12 cellular contexts compared by ENCODE assay signal in genomic region chr19:3642987-3643386, GRCh38. TPM values are rescaled to one million over a fixed set of nuclear protein-coding genes. Genes with fewer than 3 reads are reported as not detected.
DNase-seq lines count a peak whose midpoint lies in the region; ATAC-seq and TF ChIP-seq lines count a peak whose summit lies in the region.
"Had no signal": no experiment of that assay in that cellular context is flagged by ENCODE, and none has a peak within 500 bp of the region (broad histone marks: within the 10 kb centered on the region; RNA-seq: fewer than 3 reads in every experiment).

No MANE protein-coding gene starts in this region.

- H3K36me3 Mint-ChIP-seq in activated T-cell treated with anti-CD3 and anti-CD28 coated beads, Interleukin-2, amount 50 U/mL, for 4 hours (ENCODE audit: insufficient read depth): peaks cover 8% of the 10 kb centered on the region
- H3K36me3 Mint-ChIP-seq in T-helper 17 cell (ENCODE audit: low read depth) (no peaks in the 10 kb centered on the region), endothelial cell (ENCODE audit: low read depth, unreplicated experiment) (peaks cover 20% of the 10 kb centered on the region)
- peaks cover 66% of the 10 kb centered on the region for H3K36me3 Mint-ChIP-seq in stimulated activated effector memory CD8-positive, alpha-beta T cell treated with anti-CD3 and anti-CD28 coated beads, Interleukin-12 subunit alpha, Interleukin-12 subunit beta, amount 100 ng/mL, for 72 hours

- H3K4me1 ChIP-seq in suprapubic skin: peaks cover 6% of the 10 kb centered on the region
- H3K4me1 ChIP-seq: HAP-1 had no signal

- no peaks in the 10 kb centered on the region for H3K9me3 ChIP-seq in T-helper 17 cell (ENCODE audit: control insufficient read depth, low read length, poor library complexity, severe bottlenecking)
- no peaks in the 10 kb centered on the region for H3K9me3 ChIP-seq in suprapubic skin
- H3K9me3 ChIP-seq: HAP-1, neutrophil had no signal

- DNase-seq in activated T-cell treated with anti-CD3 and anti-CD28 coated beads for 4 hours (peak; percentile 16), T-helper 17 cell (no peak), endothelial cell (ENCODE audit: low spot score) (peak; percentile 30), left cardiac atrium (no peak), omental fat pad (ENCODE audit: low spot score) (no peak), suprapubic skin (ENCODE audit: low spot score in 2 of 2) (no peak)
- no peak for DNase-seq in activated T-cell treated with anti-CD3 and anti-CD28 coated beads, Interleukin-2, amount 50 U/mL, for 4 hours
- DNase-seq in stimulated activated effector memory CD8-positive, alpha-beta T cell treated with anti-CD3 and anti-CD28 coated beads, Interleukin-12 subunit alpha, Interleukin-12 subunit beta, amount 100 ng/mL, for 72 hours (ENCODE audit: low spot score in 2 of 2): peak in 1 of 2 donors; percentile 39
- DNase-seq: kidney glomerular epithelial cell had no signal

- no peak for TF ChIP-seq EP300 in suprapubic skin (IDR thresholded peaks at IDR 0.05)

- H3K27ac ChIP-seq in suprapubic skin: no peak overlapping the region
- H3K27ac ChIP-seq: neutrophil had no signal

- no peak overlapping the region for H3K4me3 Mint-ChIP-seq in activated T-cell treated with anti-CD3 and anti-CD28 coated beads, Interleukin-2, amount 50 U/mL, for 4 hours
- H3K4me3 Mint-ChIP-seq in T-helper 17 cell (no peak overlapping the region), endothelial cell (ENCODE audit: unreplicated experiment) (no peak overlapping the region)
- no peak overlapping the region for H3K4me3 Mint-ChIP-seq in stimulated activated effector memory CD8-positive, alpha-beta T cell treated with anti-CD3 and anti-CD28 coated beads, Interleukin-12 subunit alpha, Interleukin-12 subunit beta, amount 100 ng/mL, for 72 hours
- H3K4me3 Mint-ChIP-seq: central memory CD8-positive, alpha-beta T cell had no signal

- no peaks in the 10 kb centered on the region for H3K27me3 ChIP-seq in suprapubic skin
- H3K27me3 ChIP-seq: neutrophil had no signal

- H3K4me1 Mint-ChIP-seq in activated T-cell treated with anti-CD3 and anti-CD28 coated beads, Interleukin-2, amount 50 U/mL, for 4 hours (ENCODE audit: low read depth): no peaks in the 10 kb centered on the region
- peaks cover 3% of the 10 kb centered on the region for H3K4me1 Mint-ChIP-seq in T-helper 17 cell
- no peaks in the 10 kb centered on the region for H3K4me1 Mint-ChIP-seq in endothelial cell (ENCODE audit: unreplicated experiment)
- H3K4me1 Mint-ChIP-seq in stimulated activated effector memory CD8-positive, alpha-beta T cell treated with anti-CD3 and anti-CD28 coated beads, Interleukin-12 subunit alpha, Interleukin-12 subunit beta, amount 100 ng/mL, for 72 hours: no peaks in the 10 kb centered on the region
- H3K4me1 Mint-ChIP-seq: central memory CD8-positive, alpha-beta T cell had no signal

- H3K4me3 ChIP-seq in suprapubic skin: no peak overlapping the region
- H3K4me3 ChIP-seq: HAP-1 had no signal

- no peaks in the 10 kb centered on the region for H3K27me3 Mint-ChIP-seq in activated T-cell treated with anti-CD3 and anti-CD28 coated beads, Interleukin-2, amount 50 U/mL, for 4 hours (ENCODE audit: low read depth)
- H3K27me3 Mint-ChIP-seq in T-helper 17 cell: no peaks in the 10 kb centered on the region
- peaks cover 6% of the 10 kb centered on the region for H3K27me3 Mint-ChIP-seq in endothelial cell (ENCODE audit: unreplicated experiment)
- H3K27me3 Mint-ChIP-seq: central memory CD8-positive, alpha-beta T cell had no signal

- H3K27ac Mint-ChIP-seq in T-helper 17 cell (no peak overlapping the region), endothelial cell (ENCODE audit: unreplicated experiment) (peak overlapping the region; percentile 75)
- no peak overlapping the region for H3K27ac Mint-ChIP-seq in stimulated activated effector memory CD8-positive, alpha-beta T cell treated with anti-CD3 and anti-CD28 coated beads, Interleukin-12 subunit alpha, Interleukin-12 subunit beta, amount 100 ng/mL, for 72 hours

- no peaks in the 10 kb centered on the region for H3K9me3 Mint-ChIP-seq in activated T-cell treated with anti-CD3 and anti-CD28 coated beads, Interleukin-2, amount 50 U/mL, for 4 hours
- H3K9me3 Mint-ChIP-seq in endothelial cell (ENCODE audit: unreplicated experiment): no peaks in the 10 kb centered on the region
- H3K9me3 Mint-ChIP-seq in stimulated activated effector memory CD8-positive, alpha-beta T cell treated with anti-CD3 and anti-CD28 coated beads, Interleukin-12 subunit alpha, Interleukin-12 subunit beta, amount 100 ng/mL, for 72 hours: no peaks in the 10 kb centered on the region
- H3K9me3 Mint-ChIP-seq: central memory CD8-positive, alpha-beta T cell had no signal

- no peak for TF ChIP-seq POLR2A in suprapubic skin (IDR thresholded peaks at IDR 0.05)

- no peak for ATAC-seq in activated T-cell treated with anti-CD3 and anti-CD28 coated beads, Interleukin-2, amount 50 U/mL, for 4 hours
- ATAC-seq in T-helper 17 cell (peak; percentile 45), left cardiac atrium (no peak), omental fat pad (ENCODE audit: low FRiP score) (no peak)
- peak; percentile 19 for ATAC-seq in stimulated activated effector memory CD8-positive, alpha-beta T cell treated with anti-CD3 and anti-CD28 coated beads, Interleukin-12 subunit alpha, Interleukin-12 subunit beta, amount 100 ng/mL, for 72 hours

- 82% methylated on average over 25 of the region's 25 CpGs for WGBS in suprapubic skin

- TF ChIP-seq CTCF in endothelial cell (IDR thresholded peaks at IDR 0.05; ENCODE audit: unreplicated experiment) (no peak), omental fat pad (IDR thresholded peaks at IDR 0.05) (no peak), suprapubic skin (IDR thresholded peaks at IDR 0.05) (no peak)

- intact Hi-C loops in left cardiac atrium (cut with DNase I): no loop called here

- H3K36me3 ChIP-seq in suprapubic skin: peaks cover 89% of the 10 kb centered on the region
- H3K36me3 ChIP-seq: HAP-1 had no signal

RNA-seq across cellular contexts. Expression of gene CACTIN, which starts 16.4 kb away (rescaled TPM):
- total RNA-seq in activated T-cell treated with anti-CD3 and anti-CD28 coated beads, Interleukin-2, amount 50 U/mL, for 4 hours: 10 to 100 TPM; 51.5 to 53.8 (median 52.6) TPM
- 10 to 100 TPM; 32.8 to 34.4 TPM for total RNA-seq in T-helper 17 cell
- 31.8 TPM for total RNA-seq in endothelial cell (ENCODE audit: unreplicated experiment)
- 10 to 100 TPM; 12.5 to 12.9 TPM for total RNA-seq in left cardiac atrium
- 10 to 100 TPM; 14.4 to 31.1 (median 22.5) TPM for total RNA-seq in omental fat pad
- total RNA-seq in suprapubic skin: 10 to 100 TPM; 22.6 to 29.9 (median 27.9) TPM

RNA-seq across cellular contexts. Expression of gene TBXA2R, which starts 36.3 kb away (rescaled TPM):
- under 1 TPM; 0.49 to 0.76 (median 0.66) TPM for total RNA-seq in activated T-cell treated with anti-CD3 and anti-CD28 coated beads, Interleukin-2, amount 50 U/mL, for 4 hours
- total RNA-seq in T-helper 17 cell (10 to 100 TPM in 1 of 2 donors, 1 to 10 TPM in 1; 1.0 to 10.4 TPM), endothelial cell (ENCODE audit: unreplicated experiment) (7.3 TPM), left cardiac atrium (1 to 10 TPM; 2.3 to 3.7 TPM), omental fat pad (1 to 10 TPM in 2 of 4 donors, under 1 TPM in 2; 0.65 to 1.8 (median 1.1) TPM), suprapubic skin (under 1 TPM; 0.32 to 0.85 (median 0.41) TPM)

RNA-seq across cellular contexts. Expression of gene PIP5K1C, which starts 57.3 kb away (rescaled TPM):
- 10 to 100 TPM; 12.1 to 20.9 (median 16.7) TPM for total RNA-seq in activated T-cell treated with anti-CD3 and anti-CD28 coated beads, Interleukin-2, amount 50 U/mL, for 4 hours
- total RNA-seq in T-helper 17 cell (10 to 100 TPM; 21.7 to 23.7 TPM), endothelial cell (ENCODE audit: unreplicated experiment) (65.8 TPM), left cardiac atrium (10 to 100 TPM; 36.6 to 44.3 TPM), omental fat pad (10 to 100 TPM; 16.1 to 21.1 (median 17.4) TPM), suprapubic skin (10 to 100 TPM; 16.5 to 25.7 (median 20.8) TPM)

RNA-seq across cellular contexts. Expression of gene GIPC3, which starts 57.7 kb away (rescaled TPM):
- total RNA-seq in activated T-cell treated with anti-CD3 and anti-CD28 coated beads, Interleukin-2, amount 50 U/mL, for 4 hours: under 1 TPM; 0.23 to 0.40 (median 0.27) TPM
- 1 to 10 TPM in 1 of 2 donors, under 1 TPM in 1; 0.42 to 3.3 TPM for total RNA-seq in T-helper 17 cell
- total RNA-seq in endothelial cell (ENCODE audit: unreplicated experiment): 11.0 TPM
- total RNA-seq in left cardiac atrium: 1 to 10 TPM; 1.5 to 1.6 TPM
- 1 to 10 TPM in 2 of 4 donors, under 1 TPM in 2; 0.56 to 3.0 (median 1.0) TPM for total RNA-seq in omental fat pad
- under 1 TPM; 0.19 to 0.89 (median 0.37) TPM for total RNA-seq in suprapubic skin

Comparison
In these comparisons a context has a peak if more than half of its experiments do, and no peak if none do; other contexts are left out.
1. DNase-seq: peak in activated T-cell treated with anti-CD3 and anti-CD28 coated beads for 4 hours (single experiment) and endothelial cell (single experiment); none in activated T-cell treated with anti-CD3 and anti-CD28 coated beads, Interleukin-2, amount 50 U/mL, for 4 hours (single experiment), T-helper 17 cell (0 of 3), left cardiac atrium (single experiment), omental fat pad (single experiment) and suprapubic skin (0 of 2).
2. ATAC-seq: peak in T-helper 17 cell (single experiment) and stimulated activated effector memory CD8-positive, alpha-beta T cell treated with anti-CD3 and anti-CD28 coated beads, Interleukin-12 subunit alpha, Interleukin-12 subunit beta, amount 100 ng/mL, for 72 hours (single experiment); none in activated T-cell treated with anti-CD3 and anti-CD28 coated beads, Interleukin-2, amount 50 U/mL, for 4 hours (0 of 2), left cardiac atrium (0 of 2) and omental fat pad (single experiment).